In genomic region chr14:81811705-81812269, GRCh38 we compare ENCODE assay signal across 1 cellular context.
TF ChIP-seq lines count a peak whose summit lies in the region.

No MANE protein-coding gene starts in this region.

TF ChIP-seq in H1, 55 proteins besides CTCF, POLR2A, EP300 and RAD21 (continued from another document):
- TF ChIP-seq BCL11A (IDR thresholded peaks at IDR 0.05; ENCODE audit: low read depth in 2 of 2, low read length in 2 of 2): no peak
- no peak for TF ChIP-seq POLR2AphosphoS5 (IDR thresholded peaks at IDR 0.05; ENCODE audit: low read depth, low read length)
- TF ChIP-seq, protein P1, sequence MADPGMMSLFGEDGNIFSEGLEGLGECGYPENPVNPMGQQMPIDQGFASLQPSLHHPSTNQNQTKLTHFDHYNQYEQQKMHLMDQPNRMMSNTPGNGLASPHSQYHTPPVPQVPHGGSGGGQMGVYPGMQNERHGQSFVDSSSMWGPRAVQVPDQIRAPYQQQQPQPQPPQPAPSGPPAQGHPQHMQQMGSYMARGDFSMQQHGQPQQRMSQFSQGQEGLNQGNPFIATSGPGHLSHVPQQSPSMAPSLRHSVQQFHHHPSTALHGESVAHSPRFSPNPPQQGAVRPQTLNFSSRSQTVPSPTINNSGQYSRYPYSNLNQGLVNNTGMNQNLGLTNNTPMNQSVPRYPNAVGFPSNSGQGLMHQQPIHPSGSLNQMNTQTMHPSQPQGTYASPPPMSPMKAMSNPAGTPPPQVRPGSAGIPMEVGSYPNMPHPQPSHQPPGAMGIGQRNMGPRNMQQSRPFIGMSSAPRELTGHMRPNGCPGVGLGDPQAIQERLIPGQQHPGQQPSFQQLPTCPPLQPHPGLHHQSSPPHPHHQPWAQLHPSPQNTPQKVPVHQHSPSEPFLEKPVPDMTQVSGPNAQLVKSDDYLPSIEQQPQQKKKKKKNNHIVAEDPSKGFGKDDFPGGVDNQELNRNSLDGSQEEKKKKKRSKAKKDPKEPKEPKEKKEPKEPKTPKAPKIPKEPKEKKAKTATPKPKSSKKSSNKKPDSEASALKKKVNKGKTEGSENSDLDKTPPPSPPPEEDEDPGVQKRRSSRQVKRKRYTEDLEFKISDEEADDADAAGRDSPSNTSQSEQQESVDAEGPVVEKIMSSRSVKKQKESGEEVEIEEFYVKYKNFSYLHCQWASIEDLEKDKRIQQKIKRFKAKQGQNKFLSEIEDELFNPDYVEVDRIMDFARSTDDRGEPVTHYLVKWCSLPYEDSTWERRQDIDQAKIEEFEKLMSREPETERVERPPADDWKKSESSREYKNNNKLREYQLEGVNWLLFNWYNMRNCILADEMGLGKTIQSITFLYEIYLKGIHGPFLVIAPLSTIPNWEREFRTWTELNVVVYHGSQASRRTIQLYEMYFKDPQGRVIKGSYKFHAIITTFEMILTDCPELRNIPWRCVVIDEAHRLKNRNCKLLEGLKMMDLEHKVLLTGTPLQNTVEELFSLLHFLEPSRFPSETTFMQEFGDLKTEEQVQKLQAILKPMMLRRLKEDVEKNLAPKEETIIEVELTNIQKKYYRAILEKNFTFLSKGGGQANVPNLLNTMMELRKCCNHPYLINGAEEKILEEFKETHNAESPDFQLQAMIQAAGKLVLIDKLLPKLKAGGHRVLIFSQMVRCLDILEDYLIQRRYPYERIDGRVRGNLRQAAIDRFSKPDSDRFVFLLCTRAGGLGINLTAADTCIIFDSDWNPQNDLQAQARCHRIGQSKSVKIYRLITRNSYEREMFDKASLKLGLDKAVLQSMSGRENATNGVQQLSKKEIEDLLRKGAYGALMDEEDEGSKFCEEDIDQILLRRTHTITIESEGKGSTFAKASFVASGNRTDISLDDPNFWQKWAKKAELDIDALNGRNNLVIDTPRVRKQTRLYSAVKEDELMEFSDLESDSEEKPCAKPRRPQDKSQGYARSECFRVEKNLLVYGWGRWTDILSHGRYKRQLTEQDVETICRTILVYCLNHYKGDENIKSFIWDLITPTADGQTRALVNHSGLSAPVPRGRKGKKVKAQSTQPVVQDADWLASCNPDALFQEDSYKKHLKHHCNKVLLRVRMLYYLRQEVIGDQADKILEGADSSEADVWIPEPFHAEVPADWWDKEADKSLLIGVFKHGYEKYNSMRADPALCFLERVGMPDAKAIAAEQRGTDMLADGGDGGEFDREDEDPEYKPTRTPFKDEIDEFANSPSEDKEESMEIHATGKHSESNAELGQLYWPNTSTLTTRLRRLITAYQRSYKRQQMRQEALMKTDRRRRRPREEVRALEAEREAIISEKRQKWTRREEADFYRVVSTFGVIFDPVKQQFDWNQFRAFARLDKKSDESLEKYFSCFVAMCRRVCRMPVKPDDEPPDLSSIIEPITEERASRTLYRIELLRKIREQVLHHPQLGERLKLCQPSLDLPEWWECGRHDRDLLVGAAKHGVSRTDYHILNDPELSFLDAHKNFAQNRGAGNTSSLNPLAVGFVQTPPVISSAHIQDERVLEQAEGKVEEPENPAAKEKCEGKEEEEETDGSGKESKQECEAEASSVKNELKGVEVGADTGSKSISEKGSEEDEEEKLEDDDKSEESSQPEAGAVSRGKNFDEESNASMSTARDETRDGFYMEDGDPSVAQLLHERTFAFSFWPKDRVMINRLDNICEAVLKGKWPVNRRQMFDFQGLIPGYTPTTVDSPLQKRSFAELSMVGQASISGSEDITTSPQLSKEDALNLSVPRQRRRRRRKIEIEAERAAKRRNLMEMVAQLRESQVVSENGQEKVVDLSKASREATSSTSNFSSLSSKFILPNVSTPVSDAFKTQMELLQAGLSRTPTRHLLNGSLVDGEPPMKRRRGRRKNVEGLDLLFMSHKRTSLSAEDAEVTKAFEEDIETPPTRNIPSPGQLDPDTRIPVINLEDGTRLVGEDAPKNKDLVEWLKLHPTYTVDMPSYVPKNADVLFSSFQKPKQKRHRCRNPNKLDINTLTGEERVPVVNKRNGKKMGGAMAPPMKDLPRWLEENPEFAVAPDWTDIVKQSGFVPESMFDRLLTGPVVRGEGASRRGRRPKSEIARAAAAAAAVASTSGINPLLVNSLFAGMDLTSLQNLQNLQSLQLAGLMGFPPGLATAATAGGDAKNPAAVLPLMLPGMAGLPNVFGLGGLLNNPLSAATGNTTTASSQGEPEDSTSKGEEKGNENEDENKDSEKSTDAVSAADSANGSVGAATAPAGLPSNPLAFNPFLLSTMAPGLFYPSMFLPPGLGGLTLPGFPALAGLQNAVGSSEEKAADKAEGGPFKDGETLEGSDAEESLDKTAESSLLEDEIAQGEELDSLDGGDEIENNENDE (IDR thresholded peaks at IDR 0.05; ENCODE audit: insufficient replicate concordance, low read length): no peak
- no peak for TF ChIP-seq E2F6 (IDR thresholded peaks at IDR 0.05)
- TF ChIP-seq SP1 (IDR thresholded peaks at IDR 0.05; ENCODE audit: low read depth, low read length): no peak
- no peak for TF ChIP-seq TAF1 (IDR thresholded peaks at IDR 0.05; ENCODE audit: low read depth, low read length)
- TF ChIP-seq SRF (IDR thresholded peaks at IDR 0.05; ENCODE audit: low read depth, low read length): no peak
- TF ChIP-seq SP2 (IDR thresholded peaks at IDR 0.05; ENCODE audit: low read length): no peak
- no peak for TF ChIP-seq NANOG (IDR thresholded peaks at IDR 0.05; ENCODE audit: insufficient read depth, low read depth, low read length, poor library complexity, severe bottlenecking)
- no peak for TF ChIP-seq RFX5 (IDR thresholded peaks at IDR 0.05; ENCODE audit: borderline replicate concordance, low read depth, low read length)
- no peak for TF ChIP-seq POU5F1 (IDR thresholded peaks at IDR 0.05; ENCODE audit: low read depth, low read length)
- no peak for TF ChIP-seq KDM5A (IDR thresholded peaks at IDR 0.05; ENCODE audit: low read length)
- no peak for TF ChIP-seq GTF2F1 (IDR thresholded peaks at IDR 0.05; ENCODE audit: borderline replicate concordance, low read depth, low read length)
- TF ChIP-seq SIRT6 (IDR thresholded peaks at IDR 0.05; ENCODE audit: low read length): no peak
